Comparison of ENCODE assay signal across 22 cellular contexts in the genomic region with DNA sequence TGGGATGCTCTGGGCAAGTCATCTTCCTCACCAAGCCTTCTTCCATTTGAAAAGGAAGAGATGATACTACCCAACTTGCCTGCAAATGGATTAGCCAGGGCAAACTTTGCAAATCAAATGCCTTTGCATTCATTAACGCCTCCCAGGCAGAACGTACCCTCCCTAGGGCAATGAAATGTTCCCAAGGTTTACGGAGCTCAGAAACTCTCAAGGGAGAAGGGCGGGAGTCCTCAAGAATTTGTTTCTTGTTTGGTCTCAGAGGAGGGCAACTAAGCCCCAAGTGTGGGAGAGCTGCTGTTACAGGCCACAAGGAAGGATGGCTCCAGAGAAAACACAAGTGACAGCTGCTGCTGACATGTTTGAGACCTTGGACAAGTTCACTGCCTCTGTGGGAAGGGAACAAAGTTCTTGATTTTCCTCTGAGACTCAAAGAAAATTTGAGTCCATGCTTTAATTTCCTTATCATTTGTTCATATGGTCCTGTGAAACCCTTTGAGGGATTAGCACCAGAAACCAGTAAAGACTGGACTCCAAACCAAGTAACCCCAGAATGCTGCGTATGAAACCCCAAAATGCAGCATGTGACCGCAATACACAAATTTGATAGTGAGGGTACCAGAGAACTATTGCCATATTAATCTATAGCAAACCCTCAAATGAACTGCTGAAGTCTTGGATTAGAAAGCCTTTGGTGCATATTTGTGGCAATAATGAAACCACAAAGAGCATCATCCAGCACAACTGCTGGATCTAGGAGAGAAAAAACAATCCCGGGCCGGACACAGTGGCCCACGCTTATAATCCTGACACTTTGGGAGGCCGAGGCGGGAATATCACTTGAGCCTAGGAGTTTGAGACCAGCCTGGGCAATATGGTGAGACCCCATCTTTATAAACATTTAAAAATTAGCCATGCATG. TPM values are rescaled to one million over a fixed set of nuclear protein-coding genes. Genes with fewer than 3 reads are reported as not detected.
"Had no signal": no experiment of that assay in that cellular context is flagged by ENCODE, and none has a peak within 500 bp of the region (broad histone marks: within the 10 kb centered on the region; RNA-seq: fewer than 3 reads in every experiment).

No MANE protein-coding gene starts in this region.

- DNase-seq: activated CD4-positive, alpha-beta T cell treated with anti-CD3 and anti-CD28 coated beads, Interleukin-2, amount 50 U/mL, for 48 hours; cortex of kidney; effector memory CD4-positive, alpha-beta T cell; kidney; left ventricle myocardium inferior; occipital lobe; stimulated activated CD4-positive, alpha-beta T cell treated with anti-CD3 and anti-CD28 coated beads, Interleukin-4, amount 100 ng/mL, for 4 hours; stimulated activated CD8-positive, alpha-beta memory T cell treated with anti-CD3 and anti-CD28 coated beads, Interleukin-4, amount 100 ng/mL, for 48 hours; stimulated activated naive CD4-positive, alpha-beta T cell treated with Interleukin-2 at 50 U/mL for 16 hours; T-helper 1 cell; T1000; transverse colon had no signal

- H3K4me3 ChIP-seq: body of pancreas, left ventricle myocardium inferior, right atrium auricular region, smooth muscle cell, transverse colon had no signal

- H3K36me3 ChIP-seq: left ventricle myocardium inferior, right atrium auricular region, transverse colon had no signal

- H3K4me1 ChIP-seq: body of pancreas, right atrium auricular region, transverse colon had no signal

- ATAC-seq: body of pancreas; natural killer cell treated with Interleukin-12 subunit alpha and Interleukin-12 subunit beta and Interleukin-15 and Interleukin-18, amount 100 ng/mL, for 72 hours; SK-N-SH treated with all-trans-retinoic acid at 6 μM for 48 hours had no signal

- H3K27ac Mint-ChIP-seq: activated naive CD4-positive, alpha-beta T cell treated with anti-CD3 and anti-CD28 coated beads, Interleukin-2, amount 50 U/mL, for 24 hours; activated T-helper 2 cell treated with anti-CD3 and anti-CD28 coated beads, Interferon-gamma antibody, Interleukin-2, Interleukin-4, amounts not matched to agents 10 μg/mL and 5 μg/mL and 100 μg/mL, durations not matched to agents 14 hours and 24 hours and 36 hours; natural killer cell treated with Interleukin-12 subunit alpha and Interleukin-12 subunit beta and Interleukin-15 and Interleukin-18, amount 100 ng/mL, for 72 hours had no signal

- H3K9me3 Mint-ChIP-seq: activated naive CD4-positive, alpha-beta T cell treated with anti-CD3 and anti-CD28 coated beads, Interleukin-2, amount 50 U/mL, for 24 hours; activated T-helper 2 cell treated with anti-CD3 and anti-CD28 coated beads, Interferon-gamma antibody, Interleukin-2, Interleukin-4, amounts not matched to agents 10 μg/mL and 5 μg/mL and 100 μg/mL, durations not matched to agents 14 hours and 24 hours and 36 hours; central memory CD8-positive, alpha-beta T cell; natural killer cell treated with Interleukin-12 subunit alpha and Interleukin-12 subunit beta and Interleukin-15 and Interleukin-18, amount 100 ng/mL, for 72 hours had no signal

- H3K27me3 ChIP-seq: body of pancreas, right atrium auricular region, transverse colon had no signal

- H3K9me3 ChIP-seq: body of pancreas, left ventricle myocardium inferior, right atrium auricular region, transverse colon had no signal

- FAIRE-seq: kidney had no signal

- H3K4me2 ChIP-seq: smooth muscle cell had no signal

- H3K4me1 Mint-ChIP-seq: activated naive CD4-positive, alpha-beta T cell treated with anti-CD3 and anti-CD28 coated beads, Interleukin-2, amount 50 U/mL, for 24 hours; central memory CD8-positive, alpha-beta T cell had no signal

- H3K4me3 Mint-ChIP-seq: activated naive CD4-positive, alpha-beta T cell treated with anti-CD3 and anti-CD28 coated beads, Interleukin-2, amount 50 U/mL, for 24 hours; central memory CD8-positive, alpha-beta T cell; natural killer cell treated with Interleukin-12 subunit alpha and Interleukin-12 subunit beta and Interleukin-15 and Interleukin-18, amount 100 ng/mL, for 72 hours had no signal

- H3K27ac ChIP-seq: body of pancreas, epithelial cell of prostate, left ventricle myocardium inferior, right atrium auricular region, transverse colon had no signal

- H3K36me3 Mint-ChIP-seq: activated naive CD4-positive, alpha-beta T cell treated with anti-CD3 and anti-CD28 coated beads, Interleukin-2, amount 50 U/mL, for 24 hours; natural killer cell treated with Interleukin-12 subunit alpha and Interleukin-12 subunit beta and Interleukin-15 and Interleukin-18, amount 100 ng/mL, for 72 hours had no signal

RNA-seq across cellular contexts. Expression of gene SPTB, which starts 22.9 kb away (rescaled TPM):
- total RNA-seq: fibroblast of lung had no signal
- polyA plus RNA-seq: fibroblast of lung had no signal
